In genomic region chr10:88598060-88598459, GRCh38 we compare ENCODE assay signal across 8 cellular contexts. TPM values are rescaled to one million over a fixed set of nuclear protein-coding genes. Genes with fewer than 3 reads are reported as not detected.
DNase-seq lines count a peak whose midpoint lies in the region; ATAC-seq and TF ChIP-seq lines count a peak whose summit lies in the region.

No MANE protein-coding gene starts in this region.

- H3K27ac ChIP-seq in esophagus muscularis mucosa (replicated peaks in 1 of 4) = no peak overlapping the region

- WGBS in esophagus muscularis mucosa = 83% methylated on average over 1 of the region's 1 CpG

- TF ChIP-seq CTCF in esophagus muscularis mucosa (IDR thresholded peaks at IDR 0.05) = no peak

- H3K4me1 ChIP-seq in esophagus muscularis mucosa = no peaks in the 10 kb centered on the region

- H3K9me3 ChIP-seq in esophagus muscularis mucosa = peaks cover 0 to 5% (median 0%) of the 10 kb centered on the region in 4 donors

- no peak for TF ChIP-seq EP300 in esophagus muscularis mucosa (IDR thresholded peaks at IDR 0.05)

- ATAC-seq in GM19035 (IDR thresholded peaks at IDR 0.05; ENCODE audit: unreplicated experiment) (peak; percentile 83), HG02798 (IDR thresholded peaks at IDR 0.05; ENCODE audit: poor library complexity, unreplicated experiment) (peak; percentile 92)

- DNase-seq in AML-193 (lab: John Stamatoyannopoulos, UW) (peak; percentile 89 to 96), Kasumi-1 (lab: John Stamatoyannopoulos, UW) (peak; percentile 88 to 90), esophagus muscularis mucosa (ENCODE audit: extremely low spot score) (no peak), NCI-H2196 treated with DMSO at 0.1 percent for 48 hours (lab: John Stamatoyannopoulos, UW; ENCODE audit: unreplicated experiment) (no peak)
- DNase-seq in stimulated activated CD4-positive, alpha-beta T cell treated with anti-CD3 and anti-CD28 coated beads, Interleukin-4, amount 100 ng/mL, for 24 hours = no peak
- DNase-seq in activated CD4-positive, alpha-beta T cell treated with anti-CD3 and anti-CD28 coated beads for 48 hours = no peak

- H3K27me3 ChIP-seq in esophagus muscularis mucosa = no peaks in the 10 kb centered on the region

- H3K36me3 ChIP-seq in esophagus muscularis mucosa = no peaks in the 10 kb centered on the region

- no peak overlapping the region for H3K4me3 ChIP-seq in esophagus muscularis mucosa

- intact Hi-C loops in esophagus muscularis mucosa (cut with DNase I) = no loop called here

- TF ChIP-seq POLR2A in esophagus muscularis mucosa (IDR thresholded peaks at IDR 0.05; ENCODE audit: low read depth) = no peak

RNA-seq across cellular contexts. Expression of gene LIPJ, which starts 11.5 kb away (rescaled TPM):
- under 1 TPM in 1 of 4 donors, not detected in 3; 0.19 TPM for total RNA-seq in esophagus muscularis mucosa

RNA-seq across cellular contexts. Expression of gene RNLS, which starts 14.9 kb away (rescaled TPM):
- total RNA-seq in esophagus muscularis mucosa = 10 to 100 TPM in 2 of 4 donors, 1 to 10 TPM in 2; 6.7 to 12.9 (median 10.9) TPM

Comparison
In these comparisons a context has a peak if more than half of its experiments do, and no peak if none do; other contexts are left out.
1. DNase-seq: peak in AML-193 (2 of 2) and Kasumi-1 (2 of 2); none in stimulated activated CD4-positive, alpha-beta T cell treated with anti-CD3 and anti-CD28 coated beads, Interleukin-4, amount 100 ng/mL, for 24 hours (single experiment), esophagus muscularis mucosa (single experiment), NCI-H2196 treated with DMSO at 0.1 percent for 48 hours (single experiment) and activated CD4-positive, alpha-beta T cell treated with anti-CD3 and anti-CD28 coated beads for 48 hours (single experiment).